8 cellular contexts compared by ENCODE assay signal in genomic region chr16:57260294-57260929, GRCh38. TPM values are rescaled to one million over a fixed set of nuclear protein-coding genes. Genes with fewer than 3 reads are reported as not detected.
A peak's percentile ranks its signal among the peaks of the same experiment; 100 is the strongest.
DNase-seq lines count a peak whose midpoint lies in the region; ATAC-seq, FAIRE-seq and TF ChIP-seq lines count a peak whose summit lies in the region.

No MANE protein-coding gene starts in this region.

- peaks cover 26% of the 10 kb centered on the region for H3K4me1 Mint-ChIP-seq in activated T-cell treated with anti-CD3 and anti-CD28 coated beads, Interleukin-2, amount 50 U/mL, for 4 hours (ENCODE audit: low read depth)
- no peaks in the 10 kb centered on the region for H3K4me1 Mint-ChIP-seq in glutamatergic neuron (ENCODE audit: low read depth, unreplicated experiment)

- no peak for TF ChIP-seq POLR2A in H54 (IDR thresholded peaks at IDR 0.05; ENCODE audit: low read depth, low read length)

- intact Hi-C loops in psoas muscle (cut with DNase I) = no loop called here

- in situ Hi-C loops in ACHN (cut with HindIII; ENCODE audit: low pct_ligation_motif_present, low pct_unique_long_range_greater_than_20kb, low sequenced_read_pairs) = no loop called here

- H3K27me3 ChIP-seq in psoas muscle (ENCODE audit: insufficient read depth in 3 of 3, low read length in 2 of 3) = no peaks in the 10 kb centered on the region

- peaks cover 0 to 16% of the 10 kb centered on the region in 2 donors for H3K36me3 ChIP-seq in psoas muscle (ENCODE audit: insufficient read depth in 1 of 2, low read depth in 1 of 2)

- no peaks in the 10 kb centered on the region for H3K9me3 ChIP-seq in psoas muscle

- H3K9me3 Mint-ChIP-seq in activated T-cell treated with anti-CD3 and anti-CD28 coated beads, Interleukin-2, amount 50 U/mL, for 4 hours = no peaks in the 10 kb centered on the region
- H3K9me3 Mint-ChIP-seq in glutamatergic neuron (ENCODE audit: unreplicated experiment) = peaks cover 4% of the 10 kb centered on the region

- no peaks in the 10 kb centered on the region for H3K27me3 Mint-ChIP-seq in activated T-cell treated with anti-CD3 and anti-CD28 coated beads, Interleukin-2, amount 50 U/mL, for 4 hours (ENCODE audit: low read depth)
- peaks cover 7% of the 10 kb centered on the region for H3K27me3 Mint-ChIP-seq in glutamatergic neuron (ENCODE audit: unreplicated experiment)

- H3K27ac ChIP-seq in psoas muscle = peak overlapping the region; percentile 23

- 32 to 36% (median 32%) methylated on average over 16 of the region's 16 CpGs for WGBS in psoas muscle, 3 donors

- H3K36me3 Mint-ChIP-seq in activated T-cell treated with anti-CD3 and anti-CD28 coated beads, Interleukin-2, amount 50 U/mL, for 4 hours (ENCODE audit: insufficient read depth) = peaks cover 3% of the 10 kb centered on the region
- no peaks in the 10 kb centered on the region for H3K36me3 Mint-ChIP-seq in glutamatergic neuron (ENCODE audit: unreplicated experiment)

- H3K4me3 ChIP-seq in psoas muscle = no peak overlapping the region

- peak; percentile 64 for DNase-seq in ACHN
- peak; percentile 63 for DNase-seq in H54 (ENCODE audit: insufficient read length, low spot score)
- peak; percentile 29 for DNase-seq in activated T-cell treated with anti-CD3 and anti-CD28 coated beads, Interleukin-2, amount 50 U/mL, for 4 hours
- DNase-seq in glutamatergic neuron = peak; percentile 11
- DNase-seq in psoas muscle = peak in 1 of 2 donors; percentile 28
- no peak for DNase-seq in NCI-H187 (lab: John Stamatoyannopoulos, UW)
- no peak for DNase-seq in NCI-H2227 (lab: John Stamatoyannopoulos, UW; ENCODE audit: unreplicated experiment)

- no peak for TF ChIP-seq CTCF in glutamatergic neuron (IDR thresholded peaks at IDR 0.05; ENCODE audit: partially characterized antibody, unreplicated experiment)
- TF ChIP-seq CTCF in psoas muscle (IDR thresholded peaks at IDR 0.05) = no peak

- no peak for FAIRE-seq in H54 (lab: Jason Lieb, UNC)

- peak; percentile 61 to 69 for ATAC-seq in activated T-cell treated with anti-CD3 and anti-CD28 coated beads, Interleukin-2, amount 50 U/mL, for 4 hours
- ATAC-seq in psoas muscle (no peak), HG03439 (IDR thresholded peaks at IDR 0.05; ENCODE audit: unreplicated experiment) (no peak)

- H3K4me1 ChIP-seq in psoas muscle = no peaks in the 10 kb centered on the region

- no peak overlapping the region for H3K4me3 Mint-ChIP-seq in activated T-cell treated with anti-CD3 and anti-CD28 coated beads, Interleukin-2, amount 50 U/mL, for 4 hours
- H3K4me3 Mint-ChIP-seq in glutamatergic neuron (ENCODE audit: unreplicated experiment) = no peak overlapping the region

- H3K27ac Mint-ChIP-seq in glutamatergic neuron (ENCODE audit: unreplicated experiment) = no peak overlapping the region

RNA-seq across cellular contexts. Expression of gene ARL2BP, which starts 15.4 kb away (rescaled TPM):
- total RNA-seq in activated T-cell treated with anti-CD3 and anti-CD28 coated beads, Interleukin-2, amount 50 U/mL, for 4 hours = 10 to 100 TPM; 19.0 to 26.4 (median 19.8) TPM
- 38.4 TPM for total RNA-seq in glutamatergic neuron (ENCODE audit: unreplicated experiment)
- 10 to 100 TPM; 25.2 to 39.9 (median 29.2) TPM for total RNA-seq in psoas muscle
- polyA plus RNA-seq in psoas muscle = 10 to 100 TPM; 47.9 to 88.3 (median 53.3) TPM

RNA-seq across cellular contexts. Expression of gene PLLP, which starts 24.1 kb away (rescaled TPM):
- under 1 TPM in 2 of 3 donors, not detected in 1; 0.13 to 0.33 TPM for total RNA-seq in activated T-cell treated with anti-CD3 and anti-CD28 coated beads, Interleukin-2, amount 50 U/mL, for 4 hours
- total RNA-seq in glutamatergic neuron (ENCODE audit: unreplicated experiment) (not detected), psoas muscle (1 to 10 TPM in 3 of 4 donors, under 1 TPM in 1; 0.39 to 2.4 (median 1.4) TPM)
- polyA plus RNA-seq in psoas muscle = 1 to 10 TPM; 2.0 to 3.1 (median 2.7) TPM

Comparison
In these comparisons a context has a peak if more than half of its experiments do, and no peak if none do; other contexts are left out.
1. DNase-seq: peak in ACHN (single experiment), H54 (single experiment), activated T-cell treated with anti-CD3 and anti-CD28 coated beads, Interleukin-2, amount 50 U/mL, for 4 hours (single experiment) and glutamatergic neuron (single experiment); none in NCI-H187 (0 of 2) and NCI-H2227 (single experiment).
2. ATAC-seq: peak in activated T-cell treated with anti-CD3 and anti-CD28 coated beads, Interleukin-2, amount 50 U/mL, for 4 hours (2 of 2); none in psoas muscle (0 of 4) and HG03439 (single experiment).